In genomic region chr1:159949123-159949522, GRCh38 we compare ENCODE assay signal across 35 cellular contexts. TPM values are rescaled to one million over a fixed set of nuclear protein-coding genes. Genes with fewer than 3 reads are reported as not detected.
DNase-seq lines count a peak whose midpoint lies in the region; ATAC-seq, FAIRE-seq and TF ChIP-seq lines count a peak whose summit lies in the region.
"Had no signal": no experiment of that assay in that cellular context is flagged by ENCODE, and none has a peak within 500 bp of the region (broad histone marks: within the 10 kb centered on the region; RNA-seq: fewer than 3 reads in every experiment).

No MANE protein-coding gene starts in this region.

- no peak overlapping the region for H3K27ac ChIP-seq in vagina
- H3K27ac ChIP-seq: ascending aorta; BLaER1 treated with 17β-estradiol and CSF1 and Interleukin-3, amounts not matched to agents 10 nM and 100 nM; cardiac muscle cell; foreskin keratinocyte; heart right ventricle; lower lobe of right lung; ovary; right atrium auricular region; tibial artery had no signal

- FAIRE-seq in GM19239 (lab: Jason Lieb, UNC), result no peak
- FAIRE-seq: endometrium, GM12892, HepG2 had no signal

- TF ChIP-seq POLR2A in vagina (IDR thresholded peaks at IDR 0.05), result no peak

- intact Hi-C loops in vagina (cut with DNase I), result loop anchor here (10.0 kb wide), 1 partner anchor 154 kb away; no protein-coding TSS in a partner anchor

- no peak for DNase-seq in WTC11 (ENCODE audit: low spot score)
- DNase-seq in glutamatergic neuron, result no peak
- no peak for DNase-seq in progenitor cell of endocrine pancreas (ENCODE audit: low spot score, unreplicated experiment)
- DNase-seq in effector memory CD8-positive, alpha-beta T cell, result no peak
- no peak for DNase-seq in NCI-H187 treated with DMSO at 0.1 percent for 48 hours (lab: John Stamatoyannopoulos, UW)
- no peak for DNase-seq in GM19239 (ENCODE audit: insufficient read length, low spot score)
- no peak for DNase-seq in vagina (ENCODE audit: extremely low spot score in 2 of 2)
- DNase-seq: activated B cell treated with CpG ODN at 0.5 μM for 24 hours; activated gamma-delta T cell; activated naive CD8-positive, alpha-beta T cell treated with anti-CD3 and anti-CD28 coated beads for 36 hours; activated T-cell treated with anti-CD3 and anti-CD28 coated beads, Interleukin-2, amount 50 U/mL, for 24 hours; cortex of kidney; esophagus squamous epithelium; foreskin keratinocyte; heart right ventricle; kidney glomerular epithelial cell; lower lobe of right lung; NCI-H1694 treated with DMSO at 0.1 percent for 48 hours; NCI-H2171; NCI-H510A; ovary; stimulated activated CD8-positive, alpha-beta memory T cell treated with anti-CD3 and anti-CD28 coated beads, Interleukin-4, amount 100 ng/mL, for 48 hours had no signal

- H3K4me3 Mint-ChIP-seq in WTC11 (no peak overlapping the region), glutamatergic neuron (ENCODE audit: unreplicated experiment) (no peak overlapping the region), progenitor cell of endocrine pancreas (ENCODE audit: low read depth) (no peak overlapping the region)
- H3K4me3 Mint-ChIP-seq in effector memory CD8-positive, alpha-beta T cell, result no peak overlapping the region
- H3K4me3 Mint-ChIP-seq: activated B cell treated with CpG ODN at 0.5 μM for 24 hours; activated naive CD8-positive, alpha-beta T cell treated with anti-CD3 and anti-CD28 coated beads for 36 hours; activated T-cell treated with anti-CD3 and anti-CD28 coated beads, Interleukin-2, amount 50 U/mL, for 24 hours; natural killer cell treated with Interleukin-12 subunit alpha and Interleukin-12 subunit beta and Interleukin-15 and Interleukin-18, amount 100 ng/mL, for 72 hours had no signal

- CTCF ChIA-PET in WTC11 (lab: Charles Lee), result interaction anchor here (1.3 kb wide), 1 partner anchor 59 kb away, joined by 5 read pairs; no protein-coding TSS in a partner anchor

- no peaks in the 10 kb centered on the region for H3K27me3 ChIP-seq in vagina
- H3K27me3 ChIP-seq: ascending aorta, foreskin keratinocyte, ovary, right atrium auricular region had no signal

- POLR2A ChIA-PET in WTC11 (lab: Charles Lee), result no interaction called here

- H3K4me1 Mint-ChIP-seq in WTC11 (peaks cover 17% of the 10 kb centered on the region), glutamatergic neuron (ENCODE audit: low read depth, unreplicated experiment) (peaks cover 4% of the 10 kb centered on the region), progenitor cell of endocrine pancreas (ENCODE audit: low read depth) (peaks cover 19% of the 10 kb centered on the region)
- H3K4me1 Mint-ChIP-seq in effector memory CD8-positive, alpha-beta T cell (ENCODE audit: low read depth in 2 of 2), result peaks cover 10% of the 10 kb centered on the region in 2 donors

- H3K36me3 Mint-ChIP-seq in WTC11 (no peaks in the 10 kb centered on the region), glutamatergic neuron (ENCODE audit: unreplicated experiment) (no peaks in the 10 kb centered on the region), progenitor cell of endocrine pancreas (ENCODE audit: insufficient read depth) (no peaks in the 10 kb centered on the region)
- no peaks in the 10 kb centered on the region for H3K36me3 Mint-ChIP-seq in effector memory CD8-positive, alpha-beta T cell (ENCODE audit: insufficient read depth)
- H3K36me3 Mint-ChIP-seq: activated naive CD8-positive, alpha-beta T cell treated with anti-CD3 and anti-CD28 coated beads for 36 hours; natural killer cell treated with Interleukin-12 subunit alpha and Interleukin-12 subunit beta and Interleukin-15 and Interleukin-18, amount 100 ng/mL, for 72 hours had no signal

- H3K27ac Mint-ChIP-seq in WTC11 (0 out of 2 replicates have a peak overlapping the region, but pooled peaks have one; percentile 27), glutamatergic neuron (ENCODE audit: unreplicated experiment) (peak overlapping the region; percentile 5), progenitor cell of endocrine pancreas (peak overlapping the region; percentile 67)
- H3K27ac Mint-ChIP-seq in effector memory CD8-positive, alpha-beta T cell, result peak overlapping the region in 1 of 2 donors; percentile 14
- H3K27ac Mint-ChIP-seq: activated B cell treated with CpG ODN at 0.5 μM for 24 hours; activated naive CD8-positive, alpha-beta T cell treated with anti-CD3 and anti-CD28 coated beads for 36 hours; activated T-cell treated with anti-CD3 and anti-CD28 coated beads, Interleukin-2, amount 50 U/mL, for 24 hours; natural killer cell treated with Interleukin-12 subunit alpha and Interleukin-12 subunit beta and Interleukin-15 and Interleukin-18, amount 100 ng/mL, for 72 hours had no signal

- H3K27me3 Mint-ChIP-seq in WTC11 (ENCODE audit: low read depth) (peaks cover 5% of the 10 kb centered on the region), glutamatergic neuron (ENCODE audit: unreplicated experiment) (peaks cover 16% of the 10 kb centered on the region), progenitor cell of endocrine pancreas (peaks cover 41% of the 10 kb centered on the region)
- peaks cover 52 to 70% of the 10 kb centered on the region in 2 donors for H3K27me3 Mint-ChIP-seq in effector memory CD8-positive, alpha-beta T cell

- no peak overlapping the region for H3K4me3 ChIP-seq in vagina
- H3K4me3 ChIP-seq: ascending aorta; BLaER1 treated with 17β-estradiol and CSF1 and Interleukin-3, amounts not matched to agents 10 nM and 100 nM; cardiac muscle cell; esophagus squamous epithelium; HAP-1; heart right ventricle; lower lobe of right lung; ovary; right atrium auricular region; tibial artery had no signal

- peaks cover 20% of the 10 kb centered on the region for H3K4me1 ChIP-seq in vagina

- H3K36me3 ChIP-seq in vagina, result no peaks in the 10 kb centered on the region
- H3K36me3 ChIP-seq: ascending aorta; BLaER1 treated with 17β-estradiol and CSF1 and Interleukin-3, amounts not matched to agents 10 nM and 100 nM; cardiac muscle cell; esophagus squamous epithelium; HAP-1; heart right ventricle; lower lobe of right lung; ovary; right atrium auricular region; tibial artery had no signal

- H3K9me3 Mint-ChIP-seq in WTC11 (no peaks in the 10 kb centered on the region), glutamatergic neuron (ENCODE audit: unreplicated experiment) (peaks cover 9% of the 10 kb centered on the region), progenitor cell of endocrine pancreas (ENCODE audit: low read depth) (no peaks in the 10 kb centered on the region)
- no peaks in the 10 kb centered on the region for H3K9me3 Mint-ChIP-seq in effector memory CD8-positive, alpha-beta T cell
- H3K9me3 Mint-ChIP-seq: activated B cell treated with CpG ODN at 0.5 μM for 24 hours; activated naive CD8-positive, alpha-beta T cell treated with anti-CD3 and anti-CD28 coated beads for 36 hours; activated T-cell treated with anti-CD3 and anti-CD28 coated beads, Interleukin-2, amount 50 U/mL, for 24 hours; natural killer cell treated with Interleukin-12 subunit alpha and Interleukin-12 subunit beta and Interleukin-15 and Interleukin-18, amount 100 ng/mL, for 72 hours had no signal

- no peak for TF ChIP-seq CTCF in WTC11 (IDR thresholded peaks at IDR 0.05)
- TF ChIP-seq CTCF in glutamatergic neuron (IDR thresholded peaks at IDR 0.05; ENCODE audit: partially characterized antibody, unreplicated experiment), result no peak
- no peak for TF ChIP-seq CTCF in progenitor cell of endocrine pancreas (IDR thresholded peaks at IDR 0.05; ENCODE audit: unreplicated experiment)
- no peak for TF ChIP-seq CTCF in vagina (IDR thresholded peaks at IDR 0.05)

- H3K9me3 ChIP-seq in vagina, result no peaks in the 10 kb centered on the region
- H3K9me3 ChIP-seq: ascending aorta; BLaER1 treated with 17β-estradiol and CSF1 and Interleukin-3, amounts not matched to agents 10 nM and 100 nM; esophagus squamous epithelium; HAP-1; heart right ventricle; lower lobe of right lung; ovary; right atrium auricular region; tibial artery had no signal

- ATAC-seq in WTC11, result no peak
- ATAC-seq in effector memory CD8-positive, alpha-beta T cell (replicated peaks), result no peak
- ATAC-seq: foreskin keratinocyte; heart right ventricle; HepG2; lower lobe of right lung; natural killer cell treated with Interleukin-12 subunit alpha and Interleukin-12 subunit beta and Interleukin-15 and Interleukin-18, amount 100 ng/mL, for 72 hours had no signal

RNA-seq across cellular contexts. Expression of gene IGSF9, which starts 3.7 kb away (rescaled TPM):
- total RNA-seq in WTC11 (2021), result 16.4 to 19.4 TPM (median 18.8 TPM) in 3 replicates
- total RNA-seq in glutamatergic neuron (ENCODE audit: unreplicated experiment), result 23.4 TPM
- 68.2 and 68.6 TPM in 2 replicates for total RNA-seq in progenitor cell of endocrine pancreas
- 5.6 TPM for total RNA-seq in vagina
- total RNA-seq: activated B cell treated with CpG ODN at 0.5 μM for 24 hours; HepG2; LHCN-M2; mononuclear cell; natural killer cell treated with Interleukin-12 subunit alpha and Interleukin-12 subunit beta and Interleukin-15 and Interleukin-18, amount 100 ng/mL, for 72 hours; SK-MEL-5 had no signal

RNA-seq across cellular contexts. Expression of gene SLAMF9, which starts 4.9 kb away (rescaled TPM):
- not detected in 3 replicates for total RNA-seq in WTC11 (2021)
- total RNA-seq in glutamatergic neuron (ENCODE audit: unreplicated experiment), result not detected
- not detected in 2 replicates for total RNA-seq in progenitor cell of endocrine pancreas
- not detected for total RNA-seq in vagina
- total RNA-seq: activated B cell treated with CpG ODN at 0.5 μM for 24 hours; activated naive CD8-positive, alpha-beta T cell treated with anti-CD3 and anti-CD28 coated beads for 36 hours; ascending aorta; cardiac muscle cell; heart right ventricle; HepG2; LHCN-M2; lower lobe of right lung; natural killer cell treated with Interleukin-12 subunit alpha and Interleukin-12 subunit beta and Interleukin-15 and Interleukin-18, amount 100 ng/mL, for 72 hours; ovary; right atrium auricular region had no signal

RNA-seq across cellular contexts. Expression of gene TAGLN2, which starts 23.8 kb away (rescaled TPM):
- total RNA-seq in WTC11 (2021) (66.9 to 75.3 TPM (median 73.3 TPM) in 3 replicates), glutamatergic neuron (ENCODE audit: unreplicated experiment) (160 TPM), progenitor cell of endocrine pancreas (153 and 159 TPM in 2 replicates), vagina (290 TPM)

RNA-seq across cellular contexts. Expression of gene CFAP45, which starts 49.2 kb away (rescaled TPM):
- total RNA-seq in WTC11 (2021), result 0.27 to 0.48 TPM (median 0.48 TPM) in 3 replicates
- 0.49 TPM for total RNA-seq in glutamatergic neuron (ENCODE audit: unreplicated experiment)
- total RNA-seq in progenitor cell of endocrine pancreas, result 0.74 and 1.0 TPM in 2 replicates
- not detected for total RNA-seq in vagina
- total RNA-seq: ascending aorta, cardiac muscle cell, HepG2 had no signal
